14 cellular contexts compared by ENCODE assay signal in the genomic region with DNA sequence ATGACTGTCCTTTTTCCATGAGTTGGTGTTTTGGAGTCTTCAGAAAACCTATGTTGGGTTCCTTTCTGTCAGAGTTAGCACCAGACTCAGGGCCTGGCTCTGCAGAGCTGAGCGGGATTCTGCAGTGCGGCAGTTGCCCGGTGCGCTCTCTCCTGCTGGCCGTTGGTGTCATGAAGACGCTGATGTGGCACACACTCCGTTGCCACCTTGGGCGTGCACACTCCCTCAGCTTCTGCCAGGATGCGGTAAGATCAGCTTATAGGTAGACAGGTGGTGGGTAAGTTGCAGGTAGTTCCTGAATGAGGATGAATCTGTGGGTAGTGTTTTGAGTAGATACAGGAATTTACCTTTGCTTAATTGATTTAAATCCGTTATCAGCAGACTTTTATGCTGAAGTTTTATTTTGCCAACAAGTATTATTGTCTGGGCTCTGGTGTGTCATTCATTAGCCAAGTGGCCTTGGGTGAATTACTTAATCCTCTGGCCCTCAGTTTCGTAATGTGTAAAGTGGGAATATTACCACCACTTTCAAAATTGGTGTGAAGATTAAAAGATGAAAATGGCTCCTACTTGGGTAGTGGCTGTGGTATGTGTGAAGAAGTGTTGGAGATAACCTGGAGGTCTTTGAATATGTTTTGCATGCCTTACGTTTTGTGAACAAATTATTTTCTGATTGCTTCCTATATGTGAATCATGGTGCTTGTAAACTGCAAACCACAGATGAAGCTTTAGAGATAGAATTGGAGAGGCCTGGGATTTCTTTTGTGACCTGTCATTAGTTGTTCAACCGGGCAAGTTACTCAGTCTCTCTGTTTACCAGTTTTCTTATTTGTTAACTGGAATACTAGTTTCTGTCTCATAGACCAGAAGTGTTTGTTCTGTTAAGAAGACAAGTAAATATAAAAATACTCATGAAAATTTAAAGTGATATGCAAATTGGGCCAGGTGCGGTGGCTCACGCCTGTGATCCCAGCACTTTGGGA. TPM values are rescaled to one million over a fixed set of nuclear protein-coding genes. Genes with fewer than 3 reads are reported as not detected.
DNase-seq lines count a peak whose midpoint lies in the region; ATAC-seq, FAIRE-seq and TF ChIP-seq lines count a peak whose summit lies in the region.
"Had no signal": no experiment of that assay in that cellular context is flagged by ENCODE, and none has a peak within 500 bp of the region (broad histone marks: within the 10 kb centered on the region; RNA-seq: fewer than 3 reads in every experiment).

No MANE protein-coding gene starts in this region.

- no peak overlapping the region for H3K23ac ChIP-seq in mesenchymal stem cell (ENCODE audit: low read length in 2 of 2)

- H3K36me3 ChIP-seq in mesenchymal stem cell (ENCODE audit: control insufficient read depth in 1 of 2, insufficient read depth in 2 of 2, low read depth in 1 of 2, low read length in 2 of 2) (no peaks in the 10 kb centered on the region), SJCRH30 (peaks cover under 1% of the 10 kb centered on the region; the same call in 1 of the 2 replicates)
- H3K36me3 ChIP-seq: BE2C, right atrium auricular region had no signal

- no peak overlapping the region for H4K91ac ChIP-seq in mesenchymal stem cell (ENCODE audit: low read length)

- H3K27me3 ChIP-seq in mesenchymal stem cell (ENCODE audit: control insufficient read depth in 1 of 2, insufficient read depth in 1 of 2, low read length in 2 of 2), result no peaks in the 10 kb centered on the region
- H3K27me3 ChIP-seq in SJCRH30, result no peaks in the 10 kb centered on the region
- H3K27me3 ChIP-seq: BE2C, right atrium auricular region had no signal

- DNase-seq in CD14-positive monocyte (ENCODE audit: low spot score) (no peak), GM12891 (ENCODE audit: insufficient read length, low spot score) (no peak), mesenchymal stem cell (peak; percentile 18), SJCRH30 (no peak), NCI-H1048 (lab: John Stamatoyannopoulos, UW) (no peak), NCI-H1436 (lab: John Stamatoyannopoulos, UW) (no peak)
- DNase-seq: BE2C, HCEC 1CT, left colon, NCI-H2171 had no signal

- peaks cover 54 to 64% of the 10 kb centered on the region in 2 donors for H3K36me3 Mint-ChIP-seq in CD14-positive monocyte
- peaks cover 37% of the 10 kb centered on the region for H3K36me3 Mint-ChIP-seq in activated T-helper 17 cell treated with anti-CD3 and anti-CD28 coated beads, Interleukin-2, amount 50 U/mL, for 72 hours (ENCODE audit: low read depth)

- H3K18ac ChIP-seq in mesenchymal stem cell (ENCODE audit: low read depth in 1 of 2, low read length in 2 of 2), result no peak overlapping the region

- no peak for TF ChIP-seq POLR2A in GM12891 (IDR thresholded peaks at IDR 0.05; ENCODE audit: low read depth, low read length)

- H3K4me3 Mint-ChIP-seq in CD14-positive monocyte, result no peak overlapping the region
- H3K4me3 Mint-ChIP-seq in activated T-helper 17 cell treated with anti-CD3 and anti-CD28 coated beads, Interleukin-2, amount 50 U/mL, for 72 hours, result no peak overlapping the region

- FAIRE-seq in GM12891 (lab: Jason Lieb, UNC), result peak; percentile 55
- FAIRE-seq: TTC549 had no signal

- intact Hi-C loops in CD14-positive monocyte (cut with micrococcal nuclease), result no loop called here

- H3K27me3 Mint-ChIP-seq in CD14-positive monocyte (ENCODE audit: low read depth in 3 of 3), result peaks cover 0 to 2% (median 0%) of the 10 kb centered on the region in 3 donors
- no peaks in the 10 kb centered on the region for H3K27me3 Mint-ChIP-seq in activated T-helper 17 cell treated with anti-CD3 and anti-CD28 coated beads, Interleukin-2, amount 50 U/mL, for 72 hours

- WGBS in mesenchymal stem cell, result 90% methylated on average over 15 of the region's 15 CpGs

- H2BK15ac ChIP-seq in mesenchymal stem cell (ENCODE audit: low read depth, poor library complexity, severe bottlenecking), result no peak overlapping the region

- no peak overlapping the region for H3K9ac ChIP-seq in mesenchymal stem cell (ENCODE audit: low read length)

- TF ChIP-seq CTCF in CD14-positive monocyte (IDR thresholded peaks at IDR 0.05), result no peak

- H3K9me3 ChIP-seq in mesenchymal stem cell (ENCODE audit: control insufficient read depth, low read length) (no peaks in the 10 kb centered on the region), SJCRH30 (replicated peaks) (0 out of 2 replicates have a peak, but pooled peaks cover 2% of the 10 kb centered on the region)
- H3K9me3 ChIP-seq: BE2C, right atrium auricular region had no signal

- no peak overlapping the region for H3K4me2 ChIP-seq in mesenchymal stem cell (ENCODE audit: low read length, poor library complexity, severe bottlenecking)

- H3K4me1 ChIP-seq in mesenchymal stem cell (ENCODE audit: control insufficient read depth, insufficient read depth, low read depth, low read length), result peaks cover 5% of the 10 kb centered on the region
- peaks cover 8% of the 10 kb centered on the region; the same call in 1 of the 2 replicates for H3K4me1 ChIP-seq in SJCRH30

- H2AFZ ChIP-seq in mesenchymal stem cell (ENCODE audit: low read depth, low read length), result no peak overlapping the region

- peak overlapping the region in 5 of 7 donors; percentile 15 to 86 (median 47) for H3K27ac Mint-ChIP-seq in CD14-positive monocyte
- peak overlapping the region; percentile 3 for H3K27ac Mint-ChIP-seq in activated T-helper 17 cell treated with anti-CD3 and anti-CD28 coated beads, Interleukin-2, amount 50 U/mL, for 72 hours

- H3K4me1 Mint-ChIP-seq in CD14-positive monocyte, result peaks cover 46% of the 10 kb centered on the region
- H3K4me1 Mint-ChIP-seq in activated T-helper 17 cell treated with anti-CD3 and anti-CD28 coated beads, Interleukin-2, amount 50 U/mL, for 72 hours, result peaks cover 41% of the 10 kb centered on the region

- H3K9me3 Mint-ChIP-seq in CD14-positive monocyte, result no peaks in the 10 kb centered on the region
- no peaks in the 10 kb centered on the region for H3K9me3 Mint-ChIP-seq in activated T-helper 17 cell treated with anti-CD3 and anti-CD28 coated beads, Interleukin-2, amount 50 U/mL, for 72 hours

- no peak overlapping the region for H2BK5ac ChIP-seq in mesenchymal stem cell (ENCODE audit: low read depth, low read length, poor library complexity, severe bottlenecking)

- no peak overlapping the region for H3K4me3 ChIP-seq in mesenchymal stem cell (ENCODE audit: insufficient read depth in 1 of 2, low read depth in 1 of 2, low read length in 2 of 2)
- H3K4me3 ChIP-seq in SJCRH30, result no peak overlapping the region
- H3K4me3 ChIP-seq: right atrium auricular region had no signal

- H2BK12ac ChIP-seq in mesenchymal stem cell (ENCODE audit: low read length in 2 of 2), result no peak overlapping the region

- H2BK120ac ChIP-seq in mesenchymal stem cell (ENCODE audit: low read depth, low read length), result no peak overlapping the region

- no peak overlapping the region for H4K8ac ChIP-seq in mesenchymal stem cell (ENCODE audit: low read length)

- no peak overlapping the region for H3K4ac ChIP-seq in mesenchymal stem cell (ENCODE audit: low read depth in 1 of 2, low read length in 2 of 2)

- no peak overlapping the region for H3K14ac ChIP-seq in mesenchymal stem cell (ENCODE audit: low read length in 2 of 2)

- no peak overlapping the region for H3K27ac ChIP-seq in mesenchymal stem cell (ENCODE audit: low read length, poor library complexity, severe bottlenecking)
- H3K27ac ChIP-seq in SJCRH30, result no peak overlapping the region
- H3K27ac ChIP-seq: right atrium auricular region had no signal

- peaks cover 28% of the 10 kb centered on the region for H3K79me1 ChIP-seq in mesenchymal stem cell (replicated peaks; ENCODE audit: low read length, poor library complexity, severe bottlenecking)

- H2AK5ac ChIP-seq in mesenchymal stem cell (ENCODE audit: low read length, severe bottlenecking), result no peak overlapping the region

- no peak for ATAC-seq in activated T-helper 17 cell treated with anti-CD3 and anti-CD28 coated beads, Interleukin-2, amount 50 U/mL, for 72 hours (replicated peaks)
- no peak for ATAC-seq in HG02884 (IDR thresholded peaks at IDR 0.05; ENCODE audit: unreplicated experiment)

TF ChIP-seq in GM12891, 5 proteins besides CTCF, POLR2A, EP300 and RAD21:
- TF ChIP-seq SPI1 (IDR thresholded peaks at IDR 0.05; ENCODE audit: low read depth, low read length) (no peak), TAF1 (IDR thresholded peaks at IDR 0.05; ENCODE audit: low read depth, low read length) (no peak), POU2F2 (IDR thresholded peaks at IDR 0.05; ENCODE audit: low read depth, low read length) (no peak), PAX5 (IDR thresholded peaks at IDR 0.05; ENCODE audit: insufficient read depth, low read length, severe bottlenecking) (no peak), POLR2AphosphoS5 (IDR thresholded peaks at IDR 0.05; ENCODE audit: low read depth, low read length) (no peak)

RNA-seq across cellular contexts. Expression of a gene that starts 27.0 kb away (rescaled TPM):
- polyA plus RNA-seq in CD14-positive monocyte, result 10 to 100 TPM; 14.5 to 16.6 TPM
- polyA plus RNA-seq in GM12891 (2012; ENCODE audit: low read depth, missing spikeins), result 53.7 TPM
- total RNA-seq in activated T-helper 17 cell treated with anti-CD3 and anti-CD28 coated beads, Interleukin-2, amount 50 U/mL, for 72 hours, result 10 to 100 TPM; 34.6 to 59.6 TPM
- 10.4 TPM for polyA plus RNA-seq in mesenchymal stem cell (2013, experiment 1 of 2)
- polyA plus RNA-seq in mesenchymal stem cell (2013, experiment 2 of 2), result 7.8 TPM
- total RNA-seq in SJCRH30 (2014; rRNA removed; shearing (Covaris generic)), result 21.6 and 28.2 TPM in 2 replicates
